1 cellular context compared by ENCODE assay signal in genomic region chr10:110394898-110395297, GRCh38.
A peak's percentile ranks its signal among the peaks of the same experiment; 100 is the strongest.
TF ChIP-seq lines count a peak whose summit lies in the region.

No MANE protein-coding gene starts in this region.

TF ChIP-seq in A549, 52 proteins besides CTCF, POLR2A, EP300 and RAD21 (continued from another document):
- TF ChIP-seq CHD2 (IDR thresholded peaks at IDR 0.05; ENCODE audit: low read length, partially characterized antibody): no peak
- no peak for TF ChIP-seq SREBF2 (IDR thresholded peaks at IDR 0.05)
- no peak for TF ChIP-seq SMC3 (IDR thresholded peaks at IDR 0.05)
- no peak for TF ChIP-seq CBX8 (IDR thresholded peaks at IDR 0.05)
- no peak for TF ChIP-seq MAZ (IDR thresholded peaks at IDR 0.05; ENCODE audit: borderline replicate concordance, low read depth, low read length)
- no peak for TF ChIP-seq CBX2 (IDR thresholded peaks at IDR 0.05; ENCODE audit: borderline replicate concordance, low read depth)
- TF ChIP-seq TFCP2L1 (CRISPR knock-in tag; IDR thresholded peaks at IDR 0.05): 0 out of 2 replicates have a peak, but pooled peaks have one; percentile 54
- no peak for TF ChIP-seq POLR2AphosphoS2 (conservative IDR thresholded peaks at IDR 0.05; ENCODE audit: low read length)
- no peak for TF ChIP-seq EHF (CRISPR knock-in tag; IDR thresholded peaks at IDR 0.05)
- no peak for TF ChIP-seq EHMT2 (IDR thresholded peaks at IDR 0.05; ENCODE audit: low read depth)
